23 cellular contexts compared by ENCODE assay signal in the genomic region with DNA sequence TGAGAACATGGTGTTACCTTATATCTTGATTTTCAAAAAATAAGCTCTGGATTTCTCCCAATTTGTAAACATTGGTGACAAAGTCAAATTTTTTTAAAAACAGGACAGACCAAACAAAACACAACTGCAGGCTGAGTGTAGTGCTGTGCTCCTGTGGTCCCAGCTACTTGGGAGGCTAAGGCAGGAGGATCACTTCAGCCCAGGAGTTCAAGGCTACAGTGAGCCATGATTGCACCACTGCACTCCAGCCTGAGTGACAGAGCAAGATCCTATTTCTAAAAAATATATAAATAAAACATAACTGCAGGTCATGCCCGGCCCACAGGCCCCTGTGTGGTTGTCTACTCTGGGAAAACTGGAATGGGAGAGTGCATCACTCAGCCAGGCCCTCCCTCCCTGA. TPM values are rescaled to one million over a fixed set of nuclear protein-coding genes. Genes with fewer than 3 reads are reported as not detected.
"Had no signal": no experiment of that assay in that cellular context is flagged by ENCODE, and none has a peak within 500 bp of the region (broad histone marks: within the 10 kb centered on the region; RNA-seq: fewer than 3 reads in every experiment).

No MANE protein-coding gene starts in this region.

- ATAC-seq: K562 had no signal

- H3K27me3 ChIP-seq: SJSA1 had no signal

- H3K9me3 Mint-ChIP-seq: IgD-negative memory B cell had no signal

- H3K27me3 Mint-ChIP-seq: IgD-negative memory B cell had no signal

- H3K4me3 ChIP-seq: K562, SJSA1, SK-N-MC had no signal

- H3K27ac ChIP-seq: KMS-11, SJSA1, SK-N-MC had no signal

- DNase-seq: Kasumi-1, MM.1S, NCI-H1092 treated with DMSO at 0.1 percent for 48 hours, NCI-H1436, NCI-H187, NCI-H2029, NCI-H2081 treated with DMSO at 0.1 percent for 48 hours, NCI-H2171, NCI-H226, NCI-H446, NCI-H510A, NCI-H524 treated with DMSO at 0.1 percent for 48 hours, NCI-H69, NCI-H774, RPMI8226, SIG-M5 had no signal

RNA-seq across cellular contexts. Expression of gene UROC1, which starts 37.9 kb away (rescaled TPM):
- total RNA-seq: K562, SJSA1 had no signal
- polyA plus RNA-seq: IgD-negative memory B cell, K562 had no signal

RNA-seq across cellular contexts. Expression of gene CHST13, which starts 44.3 kb away (rescaled TPM):
- total RNA-seq: HT1080, K562, M059J, SJSA1 had no signal
- polyA plus RNA-seq: IgD-negative memory B cell, K562 had no signal
